In the genomic region with DNA sequence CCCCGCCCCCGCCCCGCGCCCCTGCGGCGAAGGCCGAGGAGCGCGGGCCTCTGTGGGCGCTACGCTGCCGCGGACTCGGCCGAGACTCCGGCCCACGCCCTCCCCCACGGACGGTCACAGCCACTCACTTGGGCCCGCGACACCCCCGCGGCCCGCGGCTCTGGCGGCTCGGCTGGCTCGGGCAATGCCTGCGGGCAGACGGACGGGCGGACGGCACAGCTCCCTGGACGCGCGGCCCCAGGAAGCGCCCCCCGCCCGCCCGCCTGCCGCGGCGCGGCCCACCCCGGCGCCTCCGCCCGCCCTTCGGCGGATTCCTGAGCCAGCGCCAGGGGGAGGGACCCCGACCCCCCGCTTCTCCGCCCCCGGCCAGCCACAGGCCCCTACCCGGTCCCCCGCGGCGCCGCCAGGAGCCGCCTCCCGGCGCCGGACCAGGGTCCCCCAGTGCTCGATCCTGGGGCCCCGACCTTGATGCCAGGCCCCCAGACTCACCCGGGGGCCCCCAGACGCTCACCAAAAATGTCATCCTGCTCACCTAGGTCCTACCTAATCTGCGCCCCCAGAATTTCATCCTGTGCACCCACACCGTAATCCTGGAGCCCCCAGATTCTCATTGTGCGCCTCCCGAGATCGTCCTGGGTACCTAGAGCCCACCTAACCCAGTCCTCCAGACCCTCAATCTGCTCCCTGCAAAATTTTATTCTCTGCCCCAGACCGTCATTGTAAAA, we compare ENCODE assay signal across 8 cellular contexts. TPM values are rescaled to one million over a fixed set of nuclear protein-coding genes. Genes with fewer than 3 reads are reported as not detected.
A peak's percentile ranks its signal among the peaks of the same experiment; 100 is the strongest.
DNase-seq lines count a peak whose midpoint lies in the region; ATAC-seq and TF ChIP-seq lines count a peak whose summit lies in the region.

A gene (minus strand): TSS at position 246 of the 725 bp plus-strand sequence. CDS start 446 bp downstream, outside the sequence.

- no peak for ATAC-seq in GM19324 (IDR thresholded peaks at IDR 0.05; ENCODE audit: low FRiP score, unreplicated experiment)

- H3K27me3 ChIP-seq in fibroblast of lung (ENCODE audit: control insufficient read depth, insufficient read depth, low read length): no peaks in the 10 kb centered on the region
- peaks cover 11% of the 10 kb centered on the region for H3K27me3 ChIP-seq in neural cell (ENCODE audit: insufficient read depth, low read depth, low read length)

- H2AFZ ChIP-seq in fibroblast of lung (ENCODE audit: low read length) (peak within 1 kb of the TSS; percentile 75), neural cell (ENCODE audit: low read depth, low read length) (no peak within 1 kb of the TSS)

- H3K36me3 ChIP-seq in SK-N-MC (ENCODE audit: insufficient read depth, low read length) (no peaks in the 10 kb centered on the region), fibroblast of lung (ENCODE audit: control insufficient read depth, insufficient read depth, low read length) (peaks cover 20% of the 10 kb centered on the region), neural cell (ENCODE audit: insufficient read depth, low read length) (no peaks in the 10 kb centered on the region)

- DNase-seq in EH (ENCODE audit: low read depth): peak; percentile 75
- no peak for DNase-seq in SK-N-MC (ENCODE audit: low read depth, low spot score)
- DNase-seq in fibroblast of lung (ENCODE audit: low read depth in 2 of 2): peak in 1 of 2 donors; percentile 56
- DNase-seq in AML-193 (lab: John Stamatoyannopoulos, UW): no peak
- DNase-seq in activated gamma-delta T cell treated with Interleukin-2 at 50 U/mL for 16 hours: no peak
- no peak for DNase-seq in DMS114 treated with DMSO at 0.1 percent for 48 hours (lab: John Stamatoyannopoulos, UW; ENCODE audit: unreplicated experiment)

- H3K9ac ChIP-seq in SK-N-MC (ENCODE audit: insufficient read length): peak within 1 kb of the TSS; percentile 53
- peak within 1 kb of the TSS; percentile 82 for H3K9ac ChIP-seq in fibroblast of lung (ENCODE audit: insufficient read depth, low read length)
- H3K9ac ChIP-seq in neural cell (ENCODE audit: low read length): peak within 1 kb of the TSS; percentile 46

- H3K4me3 ChIP-seq in SK-N-MC (peak within 1 kb of the TSS; percentile 75), fibroblast of lung (replicated peaks in 1 of 4; ENCODE audit: control extremely low read depth in 1 of 4, insufficient read depth in 1 of 4, low read depth in 3 of 4, low read length in 4 of 4) (peak within 1 kb of the TSS; percentile 75 to 81 (median 78)), neural cell (ENCODE audit: low read length) (peak within 1 kb of the TSS; percentile 65)

- H3K79me2 ChIP-seq in fibroblast of lung (ENCODE audit: control insufficient read depth, insufficient read depth, low read length) (peaks cover 30% of the 10 kb centered on the region), neural cell (replicated peaks; ENCODE audit: insufficient read depth, low read length) (no peaks in the 10 kb centered on the region)

- no peak within 1 kb of the TSS for H3K27ac ChIP-seq in SK-N-MC
- H3K27ac ChIP-seq in fibroblast of lung (ENCODE audit: insufficient read depth, low read length): peak within 1 kb of the TSS; percentile 88
- no peak within 1 kb of the TSS for H3K27ac ChIP-seq in neural cell (ENCODE audit: low read length)

- peaks cover 23% of the 10 kb centered on the region for H3K4me1 ChIP-seq in fibroblast of lung (ENCODE audit: control insufficient read depth, extremely low read depth, insufficient read depth, low read length)

- TF ChIP-seq RAD21 in neural cell (conservative IDR thresholded peaks at IDR 0.05): no peak

- H3F3A ChIP-seq in neural cell (ENCODE audit: insufficient read depth, low read length, poor library complexity, severe bottlenecking): no peaks in the 10 kb centered on the region

- H3K9me3 ChIP-seq in SK-N-MC (ENCODE audit: low read depth, low read length): no peaks in the 10 kb centered on the region
- no peaks in the 10 kb centered on the region for H3K9me3 ChIP-seq in fibroblast of lung (ENCODE audit: control insufficient read depth, insufficient read depth, low read depth, low read length)
- H3K9me3 ChIP-seq in neural cell (ENCODE audit: low read length): no peaks in the 10 kb centered on the region

- TF ChIP-seq CTCF in fibroblast of lung (conservative IDR thresholded peaks at IDR 0.05 in 1 of 2, IDR thresholded peaks at IDR 0.05 in 1 of 2; ENCODE audit: low read depth in 1 of 2, low read length in 2 of 2) (no peak), neural cell (IDR thresholded peaks at IDR 0.05; ENCODE audit: poor library complexity, severe bottlenecking) (no peak)

- H3K9me2 ChIP-seq in neural cell (ENCODE audit: insufficient read depth, low read length): no peaks in the 10 kb centered on the region

- H4K20me1 ChIP-seq in fibroblast of lung (ENCODE audit: control insufficient read depth, extremely low read depth, insufficient read depth, low read length) (no peaks in the 10 kb centered on the region), neural cell (ENCODE audit: insufficient read depth) (no peaks in the 10 kb centered on the region)

- peak within 1 kb of the TSS; percentile 96 for H3K4me2 ChIP-seq in fibroblast of lung (ENCODE audit: extremely low read depth, insufficient read depth, low read length)
- H3K4me2 ChIP-seq in neural cell (ENCODE audit: low read length): no peak within 1 kb of the TSS

- no peak for TF ChIP-seq EP300 in neural cell (conservative IDR thresholded peaks at IDR 0.05; ENCODE audit: poor library complexity, severe bottlenecking)

TF ChIP-seq in neural cell, 6 proteins besides CTCF, POLR2A, EP300 and RAD21:
- TF ChIP-seq POLR2AphosphoS5 (IDR thresholded peaks at IDR 0.05): no peak
- TF ChIP-seq TAF1 (IDR thresholded peaks at IDR 0.05; ENCODE audit: low read depth): no peak
- TF ChIP-seq EZH2 (IDR thresholded peaks at IDR 0.05; ENCODE audit: borderline replicate concordance, insufficient read depth, low read length, poor library complexity, severe bottlenecking): no peak
- TF ChIP-seq, protein P1, sequence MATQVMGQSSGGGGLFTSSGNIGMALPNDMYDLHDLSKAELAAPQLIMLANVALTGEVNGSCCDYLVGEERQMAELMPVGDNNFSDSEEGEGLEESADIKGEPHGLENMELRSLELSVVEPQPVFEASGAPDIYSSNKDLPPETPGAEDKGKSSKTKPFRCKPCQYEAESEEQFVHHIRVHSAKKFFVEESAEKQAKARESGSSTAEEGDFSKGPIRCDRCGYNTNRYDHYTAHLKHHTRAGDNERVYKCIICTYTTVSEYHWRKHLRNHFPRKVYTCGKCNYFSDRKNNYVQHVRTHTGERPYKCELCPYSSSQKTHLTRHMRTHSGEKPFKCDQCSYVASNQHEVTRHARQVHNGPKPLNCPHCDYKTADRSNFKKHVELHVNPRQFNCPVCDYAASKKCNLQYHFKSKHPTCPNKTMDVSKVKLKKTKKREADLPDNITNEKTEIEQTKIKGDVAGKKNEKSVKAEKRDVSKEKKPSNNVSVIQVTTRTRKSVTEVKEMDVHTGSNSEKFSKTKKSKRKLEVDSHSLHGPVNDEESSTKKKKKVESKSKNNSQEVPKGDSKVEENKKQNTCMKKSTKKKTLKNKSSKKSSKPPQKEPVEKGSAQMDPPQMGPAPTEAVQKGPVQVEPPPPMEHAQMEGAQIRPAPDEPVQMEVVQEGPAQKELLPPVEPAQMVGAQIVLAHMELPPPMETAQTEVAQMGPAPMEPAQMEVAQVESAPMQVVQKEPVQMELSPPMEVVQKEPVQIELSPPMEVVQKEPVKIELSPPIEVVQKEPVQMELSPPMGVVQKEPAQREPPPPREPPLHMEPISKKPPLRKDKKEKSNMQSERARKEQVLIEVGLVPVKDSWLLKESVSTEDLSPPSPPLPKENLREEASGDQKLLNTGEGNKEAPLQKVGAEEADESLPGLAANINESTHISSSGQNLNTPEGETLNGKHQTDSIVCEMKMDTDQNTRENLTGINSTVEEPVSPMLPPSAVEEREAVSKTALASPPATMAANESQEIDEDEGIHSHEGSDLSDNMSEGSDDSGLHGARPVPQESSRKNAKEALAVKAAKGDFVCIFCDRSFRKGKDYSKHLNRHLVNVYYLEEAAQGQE (IDR thresholded peaks at IDR 0.05; ENCODE audit: borderline replicate concordance): no peak
- TF ChIP-seq SMC3 (conservative IDR thresholded peaks at IDR 0.05; ENCODE audit: poor library complexity): no peak
- no peak for TF ChIP-seq MXI1 (conservative IDR thresholded peaks at IDR 0.05; ENCODE audit: poor library complexity, severe bottlenecking)
TF ChIP-seq in neural cell: peak in this region for 0.

RNA-seq across cellular contexts. Expression of the gene that starts here (rescaled TPM):
- 48.0 and 74.0 TPM in 2 replicates for total RNA-seq in fibroblast of lung
- polyA plus RNA-seq in fibroblast of lung: 156 and 161 TPM in 2 replicates
- 183 and 220 TPM in 2 replicates for polyA plus RNA-seq in fibroblast of lung (2012)
- polyA minus RNA-seq in fibroblast of lung (ENCODE audit: low replicate concordance): 196 and 270 TPM in 2 replicates
- 0.50 and 0.67 TPM in 2 replicates for polyA plus RNA-seq in neural cell
- 0.49 TPM in 1 of 2 replicates, not detected in the other for polyA minus RNA-seq in neural cell

Comparison
In these comparisons a context has a peak if more than half of its experiments do, and no peak if none do; other contexts are left out.
1. RNA of the gene that starts here (polyA plus RNA-seq): 156 to 220 TPM in fibroblast of lung; 0.50 to 0.67 TPM in neural cell; every median in the first group is over 10 times any median in the second.
2. Peak in every context shown above with its lines, with median percentiles within 50 percentile points of each other: H3K4me3 ChIP-seq and H3K9ac ChIP-seq.